ENCODE assay signal across 17 cellular contexts in genomic region chr22:18518061-18518460, GRCh38. TPM values are rescaled to one million over a fixed set of nuclear protein-coding genes. Genes with fewer than 3 reads are reported as not detected.
"Had no signal": no experiment of that assay in that cellular context is flagged by ENCODE, and none has a peak within 500 bp of the region (broad histone marks: within the 10 kb centered on the region; RNA-seq: fewer than 3 reads in every experiment).

Gene GGTLC3, minus strand, starts transcription at chr22:18518161. Its CDS starts 264 bp downstream, at chr22:18517897.

RNA-seq across cellular contexts. Expression of gene GGTLC3, which starts in this region (rescaled TPM):
- total RNA-seq: hepatocyte, kidney epithelial cell, left cardiac atrium, left colon, left lobe of liver, left ventricle myocardium inferior, left ventricle myocardium superior, liver, lower leg skin, lung microvascular endothelial cell, mammary epithelial cell, mesenteric fat pad, mesothelial cell of epicardium, mononuclear cell, mucosa of descending colon, mucosa of gallbladder, myocyte had no signal
